Comparison of ENCODE assay signal across 8 cellular contexts in genomic region chr18:24019641-24020331, GRCh38. TPM values are rescaled to one million over a fixed set of nuclear protein-coding genes. Genes with fewer than 3 reads are reported as not detected.
DNase-seq lines count a peak whose midpoint lies in the region; ATAC-seq and TF ChIP-seq lines count a peak whose summit lies in the region.

No MANE protein-coding gene starts in this region.

- TF ChIP-seq CTCF in lower lobe of right lung (IDR thresholded peaks at IDR 0.05) (no peak), omental fat pad (IDR thresholded peaks at IDR 0.05) (no peak), esophagus squamous epithelium (IDR thresholded peaks at IDR 0.05) (no peak)

- H3K4me1 ChIP-seq in lower lobe of right lung = peaks cover 59% of the 10 kb centered on the region
- H3K4me1 ChIP-seq in esophagus squamous epithelium = peaks cover 8 to 89% (median 20%) of the 10 kb centered on the region in 3 donors
- H3K4me1 ChIP-seq in SJCRH30 = peaks cover 9% of the 10 kb centered on the region

- ATAC-seq in GM19043 (IDR thresholded peaks at IDR 0.05; ENCODE audit: low read depth, unreplicated experiment) (peak; percentile 83), HG03039 (IDR thresholded peaks at IDR 0.05; ENCODE audit: unreplicated experiment) (peak; percentile 80), lower lobe of right lung (peak; percentile 3 to 23), omental fat pad (ENCODE audit: low FRiP score) (no peak)

- no peak overlapping the region for H3K27ac ChIP-seq in lower lobe of right lung
- H3K27ac ChIP-seq in esophagus squamous epithelium = no peak overlapping the region
- H3K27ac ChIP-seq in SJCRH30 = no peak overlapping the region

- WGBS in esophagus squamous epithelium, 2 donors = 62 to 71% methylated on average over 4 to 5 of the region's 5 CpGs

- H3K9me3 ChIP-seq in lower lobe of right lung (no peaks in the 10 kb centered on the region), esophagus squamous epithelium (no peaks in the 10 kb centered on the region), SJCRH30 (replicated peaks) (no peaks in the 10 kb centered on the region)

- intact Hi-C loops in lower lobe of right lung (cut with DNase I) (no loop called here), esophagus squamous epithelium (cut with DNase I) (loop anchor here (10.0 kb wide), 1 partner anchor 95 kb away; no protein-coding TSS in a partner anchor)

- H3K4me3 ChIP-seq in lower lobe of right lung (no peak overlapping the region), esophagus squamous epithelium (no peak overlapping the region), SJCRH30 (no peak overlapping the region)

- DNase-seq in T-helper 2 cell (peak in 4 of 5 experiments; percentile 18 to 97 (median 46)), lower lobe of right lung (no peak), omental fat pad (ENCODE audit: low spot score) (no peak), esophagus squamous epithelium (lab: John Stamatoyannopoulos, UW) (no peak), SJCRH30 (no peak), epidermal melanocyte (ENCODE audit: insufficient read length, low spot score) (no peak)

- no peaks in the 10 kb centered on the region for H3K36me3 ChIP-seq in lower lobe of right lung
- H3K36me3 ChIP-seq in esophagus squamous epithelium = no peaks in the 10 kb centered on the region
- H3K36me3 ChIP-seq in SJCRH30 = no peaks in the 10 kb centered on the region

- H3K27me3 ChIP-seq in lower lobe of right lung (ENCODE audit: low read depth) (no peaks in the 10 kb centered on the region), esophagus squamous epithelium (no peaks in the 10 kb centered on the region), SJCRH30 (no peaks in the 10 kb centered on the region)

- TF ChIP-seq POLR2A in esophagus squamous epithelium (IDR thresholded peaks at IDR 0.05) = no peak

RNA-seq across cellular contexts. Expression of gene TTC39C, which starts 5.2 kb away (rescaled TPM):
- total RNA-seq in lower lobe of right lung (14.6 TPM), omental fat pad (10 to 100 TPM; 24.7 to 39.1 (median 34.2) TPM), esophagus squamous epithelium (10 to 100 TPM; 12.3 to 35.9 (median 24.8) TPM)
- 12.6 and 13.7 TPM in 2 replicates for total RNA-seq in SJCRH30 (2014; rRNA removed; shearing (Covaris generic))

Comparison
In these comparisons a context has a peak if more than half of its experiments do, and no peak if none do; other contexts are left out.
1. DNase-seq: peak in T-helper 2 cell (4 of 5); none in lower lobe of right lung (single experiment), omental fat pad (single experiment), esophagus squamous epithelium (single experiment), SJCRH30 (0 of 2) and epidermal melanocyte (single experiment).